ENCODE assay signal across 18 cellular contexts in the genomic region with DNA sequence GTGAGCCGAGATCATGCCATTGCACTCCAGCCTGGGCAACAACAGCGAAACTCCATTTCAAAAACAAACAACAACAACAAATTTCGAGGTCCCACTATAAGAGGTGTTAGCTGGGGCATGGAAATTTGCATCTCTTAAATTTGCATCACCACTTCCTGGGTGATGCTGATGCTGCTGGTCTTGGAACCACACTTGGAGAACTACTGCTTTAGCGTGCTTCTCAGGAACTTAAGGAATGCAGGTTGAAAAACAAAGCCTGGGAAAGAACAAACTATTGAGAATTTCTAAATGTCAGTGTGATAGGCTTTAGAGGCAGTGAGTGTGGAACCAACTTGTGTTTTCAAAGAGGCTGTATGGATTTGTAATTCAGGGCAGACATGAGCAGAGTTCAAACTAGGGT.
"Had no signal": no experiment of that assay in that cellular context is flagged by ENCODE, and none has a peak within 500 bp of the region (broad histone marks: within the 10 kb centered on the region; RNA-seq: fewer than 3 reads in every experiment).

No MANE protein-coding gene starts in this region.

- H3K36me3 Mint-ChIP-seq: activated naive CD4-positive, alpha-beta T cell treated with anti-CD3 and anti-CD28 coated beads, Interleukin-2, amount 50 U/mL, for 72 hours; memory B cell; stimulated activated memory B cell treated with anti-CD40 and anti-IgM and Interleukin-4, amounts not matched to agents 10 μg/mL and 1 μg/mL and 100 μg/mL, for 72 hours had no signal

- H3K27me3 Mint-ChIP-seq: activated CD4-positive, alpha-beta T cell treated with anti-CD3 and anti-CD28 coated beads, Interleukin-2, amount 10 ng/mL, durations not matched to agents 24 days and 14 days; memory B cell; stimulated activated memory B cell treated with anti-CD40 and anti-IgM and Interleukin-4, amounts not matched to agents 10 μg/mL and 1 μg/mL and 100 μg/mL, for 72 hours; T-helper 17 cell had no signal

- H3K27ac ChIP-seq: adrenal gland, sigmoid colon, stomach, transverse colon had no signal

- H3K27ac Mint-ChIP-seq: activated CD4-positive, alpha-beta T cell treated with anti-CD3 and anti-CD28 coated beads, Interleukin-2, amount 10 ng/mL, durations not matched to agents 24 days and 14 days; activated CD8-positive, alpha-beta T cell treated with anti-CD3 and anti-CD28 coated beads, Interleukin-2, amount 10 ng/mL, durations not matched to agents 7 days and 5 days; activated naive CD4-positive, alpha-beta T cell treated with anti-CD3 and anti-CD28 coated beads, Interleukin-2, amount 50 U/mL, for 72 hours; memory B cell; stimulated activated memory B cell treated with anti-CD40 and anti-IgM and Interleukin-4, amounts not matched to agents 10 μg/mL and 1 μg/mL and 100 μg/mL, for 72 hours; T-helper 17 cell had no signal

- ATAC-seq: activated CD8-positive, alpha-beta T cell treated with anti-CD3 and anti-CD28 coated beads, Interleukin-2, amount 10 ng/mL, durations not matched to agents 7 days and 5 days; activated naive CD4-positive, alpha-beta T cell treated with anti-CD3 and anti-CD28 coated beads, Interleukin-2, amount 50 U/mL, for 72 hours; left colon; mucosa of descending colon; stimulated activated memory B cell treated with anti-CD40 and anti-IgM and Interleukin-4, amounts not matched to agents 10 μg/mL and 1 μg/mL and 100 μg/mL, for 72 hours; T-helper 17 cell had no signal

- DNase-seq: activated CD4-positive, alpha-beta T cell treated with anti-CD3 and anti-CD28 coated beads, Interleukin-2, amount 10 ng/mL, durations not matched to agents 24 days and 14 days; activated CD8-positive, alpha-beta T cell treated with anti-CD3 and anti-CD28 coated beads, Interleukin-2, amount 10 ng/mL, durations not matched to agents 7 days and 5 days; adrenal gland; foreskin melanocyte; hippocampal formation; left colon; mucosa of descending colon; nephron progenitor cell; nucleus accumbens; sigmoid colon; stimulated activated CD4-positive, alpha-beta T cell treated with anti-CD3 and anti-CD28 coated beads, Interleukin-15, amount 100 ng/mL, for 24 hours; stomach; T-helper 17 cell; transverse colon had no signal

- H3K4me2 ChIP-seq: smooth muscle cell had no signal

- H3K4me3 Mint-ChIP-seq: activated CD4-positive, alpha-beta T cell treated with anti-CD3 and anti-CD28 coated beads, Interleukin-2, amount 10 ng/mL, durations not matched to agents 24 days and 14 days; activated CD8-positive, alpha-beta T cell treated with anti-CD3 and anti-CD28 coated beads, Interleukin-2, amount 10 ng/mL, durations not matched to agents 7 days and 5 days; memory B cell; nephron progenitor cell; stimulated activated memory B cell treated with anti-CD40 and anti-IgM and Interleukin-4, amounts not matched to agents 10 μg/mL and 1 μg/mL and 100 μg/mL, for 72 hours; T-helper 17 cell had no signal

- H3K4me3 ChIP-seq: adrenal gland, mucosa of descending colon, sigmoid colon, smooth muscle cell, stomach, transverse colon had no signal

- H3K4me1 ChIP-seq: adrenal gland, sigmoid colon, stomach, transverse colon had no signal

- H3K36me3 ChIP-seq: adrenal gland, sigmoid colon, stomach, transverse colon had no signal

- H3K27me3 ChIP-seq: adrenal gland, sigmoid colon, stomach, transverse colon had no signal

- H3K9me3 Mint-ChIP-seq: activated CD4-positive, alpha-beta T cell treated with anti-CD3 and anti-CD28 coated beads, Interleukin-2, amount 10 ng/mL, durations not matched to agents 24 days and 14 days; memory B cell; nephron progenitor cell; stimulated activated memory B cell treated with anti-CD40 and anti-IgM and Interleukin-4, amounts not matched to agents 10 μg/mL and 1 μg/mL and 100 μg/mL, for 72 hours had no signal

- H3K9me3 ChIP-seq: adrenal gland, mucosa of descending colon, sigmoid colon, stomach, transverse colon had no signal

- H3K4me1 Mint-ChIP-seq: activated CD4-positive, alpha-beta T cell treated with anti-CD3 and anti-CD28 coated beads, Interleukin-2, amount 10 ng/mL, durations not matched to agents 24 days and 14 days; memory B cell; nephron progenitor cell; stimulated activated memory B cell treated with anti-CD40 and anti-IgM and Interleukin-4, amounts not matched to agents 10 μg/mL and 1 μg/mL and 100 μg/mL, for 72 hours; T-helper 17 cell had no signal
